8 cellular contexts compared by ENCODE assay signal in genomic region chr14:103627073-103628025, GRCh38. TPM values are rescaled to one million over a fixed set of nuclear protein-coding genes. Genes with fewer than 3 reads are reported as not detected.
DNase-seq lines count a peak whose midpoint lies in the region; ATAC-seq and TF ChIP-seq lines count a peak whose summit lies in the region.

No MANE protein-coding gene starts in this region.

- H3K4me3 ChIP-seq in adrenal gland (no peak overlapping the region), lung (no peak overlapping the region), thyroid gland (replicated peaks in 1 of 3) (no peak overlapping the region)

- H3K9me3 ChIP-seq in adrenal gland (replicated peaks in 1 of 3) (no peaks in the 10 kb centered on the region), lung (ENCODE audit: control insufficient read depth in 2 of 2, insufficient read depth in 1 of 2, low read length in 1 of 2) (no peaks in the 10 kb centered on the region), thyroid gland (no peaks in the 10 kb centered on the region)

- intact Hi-C loops in adrenal gland (cut with DNase I): no loop called here
- intact Hi-C loops in thyroid gland (cut with DNase I): loop anchor here (5.0 kb wide), 1 partner anchor 50 kb away; no protein-coding TSS in a partner anchor

- H3K36me3 Mint-ChIP-seq in activated CD8-positive, alpha-beta memory T cell treated with anti-CD3 and anti-CD28 coated beads, Interleukin-2, amount 10 ng/mL, durations not matched to agents 7 days and 5 days: peaks cover 1% of the 10 kb centered on the region

- CTCF ChIA-PET in activated CD8-positive, alpha-beta memory T cell treated with anti-CD3 and anti-CD28 coated beads, Interleukin-2, amount 10 ng/mL, durations not matched to agents 7 days and 5 days (lab: Charles Lee): no interaction called here

- peaks cover 3% of the 10 kb centered on the region for H3K27me3 Mint-ChIP-seq in activated CD8-positive, alpha-beta memory T cell treated with anti-CD3 and anti-CD28 coated beads, Interleukin-2, amount 10 ng/mL, durations not matched to agents 7 days and 5 days

- no peak for TF ChIP-seq POLR2A in adrenal gland (IDR thresholded peaks at IDR 0.05)
- TF ChIP-seq POLR2A in thyroid gland (IDR thresholded peaks at IDR 0.05): no peak

- no peak for ATAC-seq in activated CD8-positive, alpha-beta memory T cell treated with anti-CD3 and anti-CD28 coated beads, Interleukin-2, amount 10 ng/mL, durations not matched to agents 7 days and 5 days
- no peak for ATAC-seq in lung (ENCODE audit: insufficient read depth, low FRiP score)
- ATAC-seq in GM21423 (IDR thresholded peaks at IDR 0.05; ENCODE audit: unreplicated experiment): no peak

- DNase-seq in activated CD8-positive, alpha-beta memory T cell treated with anti-CD3 and anti-CD28 coated beads, Interleukin-2, amount 10 ng/mL, durations not matched to agents 7 days and 5 days: no peak
- DNase-seq in activated CD8-positive, alpha-beta memory T cell treated with anti-CD3 and anti-CD28 coated beads, Interleukin-2, amount 50 U/mL, for 4 hours: no peak
- no peak for DNase-seq in adrenal gland
- DNase-seq in lung (ENCODE audit: low spot score): no peak
- DNase-seq in thyroid gland: peak in 1 of 2 donors; percentile 9
- DNase-seq in stimulated activated CD4-positive, alpha-beta T cell treated with anti-CD3 and anti-CD28 coated beads, Interleukin-4, amount 100 ng/mL, for 4 hours: no peak
- DNase-seq in activated CD8-positive, alpha-beta memory T cell treated with anti-CD3 and anti-CD28 coated beads, Interleukin-2, amount 50 U/mL, for 48 hours: no peak

- H3K27me3 ChIP-seq in adrenal gland (no peaks in the 10 kb centered on the region), lung (ENCODE audit: control insufficient read depth, insufficient read depth) (no peaks in the 10 kb centered on the region), thyroid gland (no peaks in the 10 kb centered on the region)

- TF ChIP-seq CTCF in adrenal gland (IDR thresholded peaks at IDR 0.05) (no peak), lung (IDR thresholded peaks at IDR 0.05; ENCODE audit: control extremely low read depth, extremely low read depth) (no peak), thyroid gland (IDR thresholded peaks at IDR 0.05) (no peak)

- peaks cover 43% of the 10 kb centered on the region for H3K4me1 Mint-ChIP-seq in activated CD8-positive, alpha-beta memory T cell treated with anti-CD3 and anti-CD28 coated beads, Interleukin-2, amount 10 ng/mL, durations not matched to agents 7 days and 5 days

- 88 to 92% (median 91%) methylated on average over 16 of the region's 16 CpGs for WGBS in adrenal gland, 4 donors
- WGBS in lung, 2 donors: 91 to 92% methylated on average over 16 of the region's 16 CpGs
- 88 to 93% methylated on average over 16 of the region's 16 CpGs for WGBS in thyroid gland, 2 donors

- no peaks in the 10 kb centered on the region for H3K9me3 Mint-ChIP-seq in activated CD8-positive, alpha-beta memory T cell treated with anti-CD3 and anti-CD28 coated beads, Interleukin-2, amount 10 ng/mL, durations not matched to agents 7 days and 5 days (ENCODE audit: low read depth)

- H3K27ac Mint-ChIP-seq in activated CD8-positive, alpha-beta memory T cell treated with anti-CD3 and anti-CD28 coated beads, Interleukin-2, amount 10 ng/mL, durations not matched to agents 7 days and 5 days: peak overlapping the region; percentile 81

- H3K27ac ChIP-seq in adrenal gland (peak overlapping the region; percentile 93 to 99 (median 98)), lung (ENCODE audit: low read depth in 1 of 2, low read length in 1 of 2) (peak overlapping the region; percentile 95 to 100), thyroid gland (peak overlapping the region; percentile 92 to 99 (median 99))

- H3K4me1 ChIP-seq in adrenal gland (replicated peaks in 1 of 2) (peaks cover 29 to 47% of the 10 kb centered on the region in 2 donors), lung (ENCODE audit: control insufficient read depth in 2 of 2, insufficient read depth in 2 of 2, low read length in 2 of 2) (peaks cover 0 to 26% of the 10 kb centered on the region in 2 donors), thyroid gland (peaks cover 37 to 76% of the 10 kb centered on the region in 2 donors)

- peak overlapping the region; percentile 55 for H3K4me3 Mint-ChIP-seq in activated CD8-positive, alpha-beta memory T cell treated with anti-CD3 and anti-CD28 coated beads, Interleukin-2, amount 10 ng/mL, durations not matched to agents 7 days and 5 days

- no peaks in the 10 kb centered on the region for H3K36me3 ChIP-seq in adrenal gland (replicated peaks in 1 of 2)
- no peaks in the 10 kb centered on the region for H3K36me3 ChIP-seq in lung (ENCODE audit: control insufficient read depth in 2 of 2, insufficient read depth in 2 of 2, low read length in 2 of 2)
- no peaks in the 10 kb centered on the region for H3K36me3 ChIP-seq in thyroid gland

RNA-seq across cellular contexts. Expression of gene KLC1, which starts 1.7 kb away (rescaled TPM):
- total RNA-seq in activated CD8-positive, alpha-beta memory T cell treated with anti-CD3 and anti-CD28 coated beads, Interleukin-2, amount 10 ng/mL, durations not matched to agents 7 days and 5 days: 100 to 1,000 TPM; 171 to 206 TPM
- total RNA-seq in adrenal gland: 100 to 1,000 TPM in 6 of 8 donors, 10 to 100 TPM in 2; 87.4 to 248 (median 132) TPM
- polyA plus RNA-seq in adrenal gland: 100 to 1,000 TPM in 2 of 3 donors, 10 to 100 TPM in 1; 70.7 to 164 (median 120) TPM
- 100 to 1,000 TPM; 181 to 225 TPM for total RNA-seq in lung
- 10 to 100 TPM; 93.3 to 97.2 TPM for polyA plus RNA-seq in lung
- total RNA-seq in thyroid gland: 100 to 1,000 TPM; 236 to 340 (median 281) TPM
